Comparison of ENCODE assay signal across 11 cellular contexts in the genomic region with DNA sequence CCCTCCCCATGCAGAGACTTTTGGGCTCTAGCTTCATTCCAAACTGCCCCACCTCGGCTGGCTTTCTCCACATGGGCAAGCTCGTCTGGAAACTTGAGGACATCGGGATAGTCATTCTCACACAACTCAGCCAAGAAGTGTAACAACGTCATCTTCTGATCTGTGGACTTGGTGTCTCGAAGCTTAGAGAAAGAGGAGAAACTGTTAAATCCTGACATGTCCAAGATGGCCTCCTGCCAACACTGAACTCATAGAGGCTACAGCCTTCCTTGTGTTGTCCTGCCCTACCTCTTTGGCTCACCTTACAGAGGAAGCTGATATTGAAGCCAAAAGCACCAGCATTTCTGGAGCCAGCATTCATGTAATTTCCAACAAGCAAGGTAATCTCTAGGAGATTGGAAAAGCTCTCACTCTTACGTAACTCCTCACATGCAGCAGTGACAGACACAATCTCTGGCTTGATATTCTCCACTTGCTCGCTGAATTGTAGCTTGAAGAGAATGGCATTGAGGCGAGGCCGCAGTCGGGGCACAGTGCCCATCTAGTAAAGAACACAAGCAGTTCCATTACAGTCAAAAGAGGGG. TPM values are rescaled to one million over a fixed set of nuclear protein-coding genes. Genes with fewer than 3 reads are reported as not detected.
A peak's percentile ranks its signal among the peaks of the same experiment; 100 is the strongest.
DNase-seq lines count a peak whose midpoint lies in the region; ATAC-seq and TF ChIP-seq lines count a peak whose summit lies in the region.
"Had no signal": no experiment of that assay in that cellular context is flagged by ENCODE, and none has a peak within 500 bp of the region (broad histone marks: within the 10 kb centered on the region; RNA-seq: fewer than 3 reads in every experiment).

No MANE protein-coding gene starts in this region.

- WGBS in SK-N-SH (ENCODE audit: low lambda C conversion rate): 90% methylated on average over 10 of the region's 10 CpGs
- 97% methylated on average over 10 of the region's 10 CpGs for WGBS in mesenchymal stem cell

- H3K4me1 ChIP-seq in SK-N-SH (ENCODE audit: control insufficient read depth in 1 of 2, insufficient read depth in 2 of 2, low read depth in 1 of 2, low read length in 1 of 2) (peaks cover 36 to 50% of the 10 kb centered on the region in 2 experiments), colonic mucosa (peaks cover 4% of the 10 kb centered on the region), mesenchymal stem cell (ENCODE audit: control insufficient read depth, insufficient read depth, low read depth, low read length) (peaks cover 16% of the 10 kb centered on the region), tibial artery (peaks cover 0 to 34% (median 8%) of the 10 kb centered on the region in 4 donors)

- H3K79me1 ChIP-seq in mesenchymal stem cell (replicated peaks; ENCODE audit: low read length, poor library complexity, severe bottlenecking): peaks cover 11% of the 10 kb centered on the region

- H2BK120ac ChIP-seq in mesenchymal stem cell (ENCODE audit: low read depth, low read length): no peak overlapping the region

- TF ChIP-seq RAD21 in SK-N-SH (IDR thresholded peaks at IDR 0.05; ENCODE audit: low read length): no peak

- H3K79me2 ChIP-seq in SK-N-SH (ENCODE audit: insufficient read depth): peaks cover 8% of the 10 kb centered on the region; the same call in 1 of the 2 replicates

- peak overlapping the region; percentile 49 for H2AK5ac ChIP-seq in mesenchymal stem cell (ENCODE audit: low read length, severe bottlenecking)

- H3K9ac ChIP-seq in SK-N-SH (peak overlapping the region; percentile 25; the same call in 1 of the 2 replicates), colonic mucosa (ENCODE audit: low read depth in 2 of 2, low read length in 2 of 2) (no peak overlapping the region), mesenchymal stem cell (ENCODE audit: low read length) (peak overlapping the region; percentile 73)

- no peak overlapping the region for H4K8ac ChIP-seq in mesenchymal stem cell (ENCODE audit: low read length)

- no peak overlapping the region for H2BK5ac ChIP-seq in mesenchymal stem cell (ENCODE audit: low read depth, low read length, poor library complexity, severe bottlenecking)

- H3K36me3 ChIP-seq in SK-N-SH (replicated peaks in 1 of 2; ENCODE audit: control insufficient read depth in 1 of 2, insufficient read depth in 2 of 2, low read length in 1 of 2) (peaks cover 3 to 24% of the 10 kb centered on the region in 2 experiments), colonic mucosa (peaks cover 18% of the 10 kb centered on the region), mesenchymal stem cell (ENCODE audit: control insufficient read depth in 1 of 2, insufficient read depth in 2 of 2, low read depth in 1 of 2, low read length in 2 of 2) (peaks cover 18 to 34% of the 10 kb centered on the region in 2 experiments), tibial artery (peaks cover 28 to 53% (median 47%) of the 10 kb centered on the region in 3 donors)

- H3K14ac ChIP-seq in mesenchymal stem cell (ENCODE audit: low read length in 2 of 2): no peak overlapping the region

- H2AFZ ChIP-seq in SK-N-SH (ENCODE audit: low read depth): no peak overlapping the region
- H2AFZ ChIP-seq in mesenchymal stem cell (ENCODE audit: low read depth, low read length): no peak overlapping the region

- no peak overlapping the region for H3K23ac ChIP-seq in mesenchymal stem cell (ENCODE audit: low read length in 2 of 2)

- no peak overlapping the region for H2BK15ac ChIP-seq in mesenchymal stem cell (ENCODE audit: low read depth, poor library complexity, severe bottlenecking)

- DNase-seq in SK-N-SH (no peak), colonic mucosa (peak; percentile 22), mesenchymal stem cell (no peak), tibial artery (peak in 1 of 2 donors; percentile 44), SK-N-DZ (ENCODE audit: low spot score) (no peak)
- DNase-seq: dermis blood vessel endothelial cell had no signal

- no peaks in the 10 kb centered on the region for H4K20me1 ChIP-seq in SK-N-SH (ENCODE audit: insufficient read depth)

- no peaks in the 10 kb centered on the region for H3K9me3 ChIP-seq in SK-N-SH
- H3K9me3 ChIP-seq in colonic mucosa: no peaks in the 10 kb centered on the region
- no peaks in the 10 kb centered on the region for H3K9me3 ChIP-seq in mesenchymal stem cell (ENCODE audit: control insufficient read depth, low read length)
- H3K9me3 ChIP-seq in tibial artery: no peaks in the 10 kb centered on the region

- POLR2A ChIA-PET in SK-N-SH (lab: Yijun Ruan, JAX): interaction anchor here (0.5 kb wide), 1 partner anchor 10 kb away, joined by 3 read pairs; no protein-coding TSS in a partner anchor

- peaks cover 32% of the 10 kb centered on the region for H3F3A ChIP-seq in SK-N-SH (replicated peaks; ENCODE audit: insufficient read depth)

- H2BK12ac ChIP-seq in mesenchymal stem cell (ENCODE audit: low read length in 2 of 2): peak overlapping the region in 1 of 2 experiments; percentile 1

- H3K27ac ChIP-seq in SK-N-SH (ENCODE audit: low read depth in 2 of 2, low read length in 1 of 2) (peak overlapping the region; percentile 74 to 82), colonic mucosa (no peak overlapping the region), mesenchymal stem cell (ENCODE audit: low read length, poor library complexity, severe bottlenecking) (peak overlapping the region; percentile 26), tibial artery (peak overlapping the region; percentile 49 to 71)
- H3K27ac ChIP-seq: 22Rv1 had no signal

- TF ChIP-seq EP300 in SK-N-SH (IDR thresholded peaks at IDR 0.05; ENCODE audit: borderline replicate concordance in 1 of 2, low read depth in 1 of 2, low read length in 1 of 2): no peak

- H3K4ac ChIP-seq in mesenchymal stem cell (ENCODE audit: low read depth in 1 of 2, low read length in 2 of 2): no peak overlapping the region

- ATAC-seq in SK-N-SH treated with all-trans-retinoic acid at 6 μM for 48 hours: no peak
- no peak for ATAC-seq in HG03460 (IDR thresholded peaks at IDR 0.05; ENCODE audit: unreplicated experiment)
- no peak for ATAC-seq in GM21390 (IDR thresholded peaks at IDR 0.05; ENCODE audit: unreplicated experiment)
- ATAC-seq: HCT116 had no signal

- no peaks in the 10 kb centered on the region for H3K9me2 ChIP-seq in SK-N-SH

- intact Hi-C loops in colonic mucosa (cut with DNase I): loop anchor here (5.0 to 10.0 kb wide), 2 partner anchors 34 to 114 kb away; partner anchors contain the start of genes PCDHGA10 and PCDHGB7
- intact Hi-C loops in tibial artery (cut with DNase I; ENCODE audit: low total_unique reads): no loop called here

- H4K91ac ChIP-seq in mesenchymal stem cell (ENCODE audit: low read length): no peak overlapping the region

- H3K4me2 ChIP-seq in SK-N-SH: peak overlapping the region; percentile 53
- no peak overlapping the region for H3K4me2 ChIP-seq in mesenchymal stem cell (ENCODE audit: low read length, poor library complexity, severe bottlenecking)

- H3K18ac ChIP-seq in mesenchymal stem cell (ENCODE audit: low read depth in 1 of 2, low read length in 2 of 2): no peak overlapping the region

- H3K27me3 ChIP-seq in SK-N-SH (ENCODE audit: insufficient read depth) (no peaks in the 10 kb centered on the region), colonic mucosa (no peaks in the 10 kb centered on the region), mesenchymal stem cell (ENCODE audit: control insufficient read depth in 1 of 2, insufficient read depth in 1 of 2, low read length in 2 of 2) (no peaks in the 10 kb centered on the region), tibial artery (no peaks in the 10 kb centered on the region)

- no peak for TF ChIP-seq CTCF in SK-N-SH (IDR thresholded peaks at IDR 0.05)
- TF ChIP-seq CTCF in colonic mucosa (IDR thresholded peaks at IDR 0.05): no peak
- no peak for TF ChIP-seq CTCF in tibial artery (IDR thresholded peaks at IDR 0.05)

- H3K4me3 ChIP-seq in SK-N-SH (ENCODE audit: low read depth in 2 of 2, low read length in 1 of 2) (no peak overlapping the region), colonic mucosa (no peak overlapping the region), mesenchymal stem cell (ENCODE audit: insufficient read depth in 1 of 2, low read depth in 1 of 2, low read length in 2 of 2) (no peak overlapping the region), tibial artery (no peak overlapping the region)

- CTCF ChIA-PET in SK-N-SH (lab: Yijun Ruan, JAX): interaction anchor here (1.2 to 13.1 kb wide), 5 partner anchors 11 to 53 kb away, joined by 3 to 191 read pairs (median 4); no protein-coding TSS in a partner anchor

TF ChIP-seq in SK-N-SH, 30 proteins besides CTCF, POLR2A, EP300 and RAD21 (continues in another document):
- TF ChIP-seq ELF1 (IDR thresholded peaks at IDR 0.05) (no peak), RFX5 (IDR thresholded peaks at IDR 0.05; ENCODE audit: low read length) (no peak), MXI1 (IDR thresholded peaks at IDR 0.05; ENCODE audit: low read depth, low read length) (no peak), TAF1 (IDR thresholded peaks at IDR 0.05; ENCODE audit: borderline replicate concordance, low read depth, low read length) (no peak)

RNA-seq across cellular contexts. Expression of gene PCDHGC5, which starts 39.6 kb away (rescaled TPM):
- 1.9 and 2.0 TPM in 2 replicates for polyA plus RNA-seq in SK-N-SH (2012; rRNA removed)
- polyA plus RNA-seq in SK-N-SH (2012; cell fraction: cytosol; rRNA removed): 0.99 and 1.3 TPM in 2 replicates
- 7.5 and 8.1 TPM in 2 replicates for polyA plus RNA-seq in SK-N-SH (2012; cell fraction: nucleus; rRNA removed)
- under 1 TPM; 0.32 to 0.64 TPM for total RNA-seq in colonic mucosa
- 0.26 TPM for polyA plus RNA-seq in mesenchymal stem cell (2013, experiment 1 of 2)
- polyA plus RNA-seq in mesenchymal stem cell (2013, experiment 2 of 2): 0.27 TPM
- 0.02 and 0.43 TPM in 2 replicates for polyA plus RNA-seq in SK-N-DZ (2014; cell fraction: cytosol; rRNA removed)
- polyA plus RNA-seq in SK-N-DZ (2014; cell fraction: nucleus; rRNA removed): 0.21 and 0.25 TPM in 2 replicates

RNA-seq across cellular contexts. Expression of gene PCDHGC4, which starts 43.7 kb away (rescaled TPM):
- polyA plus RNA-seq in SK-N-SH (2012; rRNA removed): 0.53 and 0.78 TPM in 2 replicates
- polyA plus RNA-seq in SK-N-SH (2012; cell fraction: cytosol; rRNA removed): 0.27 and 0.50 TPM in 2 replicates
- 2.4 and 2.6 TPM in 2 replicates for polyA plus RNA-seq in SK-N-SH (2012; cell fraction: nucleus; rRNA removed)
- under 1 TPM; 0.35 to 0.64 TPM for total RNA-seq in colonic mucosa
- 0.19 TPM for polyA plus RNA-seq in mesenchymal stem cell (2013, experiment 1 of 2)
- polyA plus RNA-seq in mesenchymal stem cell (2013, experiment 2 of 2): 0.15 TPM
- 5.1 and 6.8 TPM in 2 replicates for polyA plus RNA-seq in SK-N-DZ (2014; cell fraction: cytosol; rRNA removed)
- 2.1 and 3.2 TPM in 2 replicates for polyA plus RNA-seq in SK-N-DZ (2014; cell fraction: nucleus; rRNA removed)

RNA-seq across cellular contexts. Expression of gene PCDHGC3, which starts 52.7 kb away (rescaled TPM):
- polyA plus RNA-seq in SK-N-SH (2012; rRNA removed): 55.8 and 97.0 TPM in 2 replicates
- 63.1 and 99.3 TPM in 2 replicates for polyA plus RNA-seq in SK-N-SH (2012; cell fraction: cytosol; rRNA removed)
- 87.3 and 94.5 TPM in 2 replicates for polyA plus RNA-seq in SK-N-SH (2012; cell fraction: nucleus; rRNA removed)
- total RNA-seq in colonic mucosa: 10 to 100 TPM; 13.1 to 22.2 TPM
- polyA plus RNA-seq in mesenchymal stem cell (2013, experiment 1 of 2): 115 TPM
- 114 TPM for polyA plus RNA-seq in mesenchymal stem cell (2013, experiment 2 of 2)
- polyA plus RNA-seq in SK-N-DZ (2014; cell fraction: cytosol; rRNA removed): 21.5 and 27.2 TPM in 2 replicates
- 6.1 and 16.1 TPM in 2 replicates for polyA plus RNA-seq in SK-N-DZ (2014; cell fraction: nucleus; rRNA removed)

Comparison
In these comparisons a context has a peak if more than half of its experiments do, and no peak if none do; other contexts are left out.
1. H3K9ac ChIP-seq: peak in SK-N-SH (single experiment) and mesenchymal stem cell (single experiment); none in colonic mucosa (0 of 2).